Comparison of ENCODE assay signal across 16 cellular contexts in the genomic region with DNA sequence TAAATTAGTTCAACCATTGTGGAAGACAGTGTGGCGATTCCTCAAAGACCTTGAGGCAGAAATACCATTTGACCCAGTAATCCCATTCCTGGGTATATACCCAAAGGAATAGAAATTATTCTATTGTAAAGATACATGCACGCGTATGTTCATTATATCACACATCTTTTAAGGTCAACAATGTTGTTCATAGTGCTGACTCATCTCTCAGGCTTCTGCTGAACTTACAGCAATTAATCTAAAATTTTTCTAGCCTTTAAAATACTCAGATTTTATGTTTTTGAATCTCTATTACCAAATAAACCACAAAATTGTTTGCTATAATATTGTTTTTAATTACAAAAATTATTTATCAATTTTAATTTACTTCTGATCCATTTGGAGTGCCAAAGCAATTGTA. TPM values are rescaled to one million over a fixed set of nuclear protein-coding genes. Genes with fewer than 3 reads are reported as not detected.
DNase-seq lines count a peak whose midpoint lies in the region; ATAC-seq, FAIRE-seq and TF ChIP-seq lines count a peak whose summit lies in the region.
"Had no signal": no experiment of that assay in that cellular context is flagged by ENCODE, and none has a peak within 500 bp of the region (broad histone marks: within the 10 kb centered on the region; RNA-seq: fewer than 3 reads in every experiment).

No MANE protein-coding gene starts in this region.

- POLR2A ChIA-PET in HepG2 (lab: Yijun Ruan, JAX) = no interaction called here

- H3K9me3 ChIP-seq in HepG2 (ENCODE audit: low read length) = peaks cover 6% of the 10 kb centered on the region; the same call in 1 of the 2 replicates
- no peaks in the 10 kb centered on the region for H3K9me3 ChIP-seq in right lobe of liver
- H3K9me3 ChIP-seq in adipocyte (ENCODE audit: control insufficient read depth, low read length) = peaks cover 14% of the 10 kb centered on the region
- no peaks in the 10 kb centered on the region for H3K9me3 ChIP-seq in fibroblast of lung (ENCODE audit: control insufficient read depth, insufficient read depth, low read depth, low read length)

- H3K27ac ChIP-seq in HepG2 (ENCODE audit: extremely low read length, insufficient read depth, low read length) = no peak overlapping the region
- H3K27ac ChIP-seq in right lobe of liver = no peak overlapping the region
- H3K27ac ChIP-seq in fibroblast of lung (ENCODE audit: insufficient read depth, low read length) = no peak overlapping the region
- H3K27ac ChIP-seq: 22Rv1, BLaER1 had no signal

- no peak for TF ChIP-seq CTCF in HepG2 (CRISPR knock-in tag; IDR thresholded peaks at IDR 0.05)
- TF ChIP-seq CTCF in right lobe of liver (IDR thresholded peaks at IDR 0.05) = no peak
- no peak for TF ChIP-seq CTCF in fibroblast of lung (conservative IDR thresholded peaks at IDR 0.05 in 1 of 2, IDR thresholded peaks at IDR 0.05 in 1 of 2; ENCODE audit: low read depth in 1 of 2, low read length in 2 of 2)
- no peak for TF ChIP-seq CTCF in D721Med (IDR thresholded peaks at IDR 0.05; ENCODE audit: insufficient read depth, missing control alignments)

- H3K4me1 ChIP-seq in HepG2 (ENCODE audit: insufficient read depth, low read length) (no peaks in the 10 kb centered on the region), right lobe of liver (no peaks in the 10 kb centered on the region), adipocyte (ENCODE audit: control insufficient read depth, insufficient read depth, low read length) (no peaks in the 10 kb centered on the region), fibroblast of lung (ENCODE audit: control insufficient read depth, extremely low read depth, insufficient read depth, low read length) (no peaks in the 10 kb centered on the region)

- no peaks in the 10 kb centered on the region for H3K36me3 ChIP-seq in HepG2 (replicated peaks in 1 of 2; ENCODE audit: control insufficient read depth in 1 of 2, insufficient read depth in 2 of 2, low read length in 2 of 2)
- no peaks in the 10 kb centered on the region for H3K36me3 ChIP-seq in right lobe of liver
- H3K36me3 ChIP-seq in adipocyte (ENCODE audit: control insufficient read depth, insufficient read depth, low read length, severe bottlenecking) = no peaks in the 10 kb centered on the region
- no peaks in the 10 kb centered on the region for H3K36me3 ChIP-seq in fibroblast of lung (ENCODE audit: control insufficient read depth, insufficient read depth, low read length)
- H3K36me3 ChIP-seq: BLaER1 had no signal

- H3K4me2 ChIP-seq in HepG2 (ENCODE audit: low read depth, low read length) (no peak overlapping the region), fibroblast of lung (ENCODE audit: extremely low read depth, insufficient read depth, low read length) (no peak overlapping the region)
- H3K4me2 ChIP-seq: BLaER1 had no signal

- BruUV-seq in HepG2 (replicated peaks; lab: Mats Ljungman, UMichigan) = no TSS peak

- H3K27ac Mint-ChIP-seq in activated naive CD4-positive, alpha-beta T cell treated with anti-CD3 and anti-CD28 coated beads, Interleukin-2, amount 10 ng/mL, durations not matched to agents 7 days and 5 days = no peak overlapping the region
- H3K27ac Mint-ChIP-seq: CD14-positive monocyte; CD8-positive, alpha-beta T cell had no signal

- no peak for FAIRE-seq in HepG2 (lab: Jason Lieb, UNC)
- no peak for FAIRE-seq in D721Med (lab: Jason Lieb, UNC)
- FAIRE-seq: GM12891 had no signal

- TF ChIP-seq POLR2A in HepG2 (IDR thresholded peaks at IDR 0.05; ENCODE audit: insufficient read depth in 1 of 2, low read depth in 2 of 2, low read length in 2 of 2) (no peak), right lobe of liver (IDR thresholded peaks at IDR 0.05) (no peak)

- ATAC-seq in HepG2 = no peak
- ATAC-seq in right lobe of liver = no peak
- ATAC-seq in GM21717 (IDR thresholded peaks at IDR 0.05; ENCODE audit: unreplicated experiment) = no peak
- ATAC-seq: CD8-positive, alpha-beta T cell had no signal

- no peaks in the 10 kb centered on the region for H3K79me2 ChIP-seq in HepG2 (ENCODE audit: insufficient read depth, low read length)
- no peaks in the 10 kb centered on the region for H3K79me2 ChIP-seq in fibroblast of lung (ENCODE audit: control insufficient read depth, insufficient read depth, low read length)

- TF ChIP-seq RAD21 in HepG2 (CRISPR knock-in tag; IDR thresholded peaks at IDR 0.05) = no peak

- no peak overlapping the region for H3K9ac ChIP-seq in HepG2 (ENCODE audit: insufficient read depth, low read depth, low read length)
- H3K9ac ChIP-seq in adipocyte (ENCODE audit: low read length) = no peak overlapping the region
- H3K9ac ChIP-seq in fibroblast of lung (ENCODE audit: insufficient read depth, low read length) = no peak overlapping the region
- H3K9ac ChIP-seq: BLaER1 had no signal

- TF ChIP-seq EP300 in HepG2 (IDR thresholded peaks at IDR 0.05; ENCODE audit: low read depth in 2 of 2, low read length in 2 of 2) (no peak), HepG2 (CRISPR knock-in tag; IDR thresholded peaks at IDR 0.05; ENCODE audit: borderline replicate concordance) (no peak)

- H2AFZ ChIP-seq in HepG2 (ENCODE audit: low read length) (no peak overlapping the region), fibroblast of lung (ENCODE audit: low read length) (no peak overlapping the region)

- DNase-seq in HepG2 (ENCODE audit: low spot score) = no peak
- no peak for DNase-seq in right lobe of liver
- DNase-seq in adipocyte (ENCODE audit: low read depth) = peak; percentile 21
- peak; percentile 6 to 11 for DNase-seq in fibroblast of lung (ENCODE audit: low read depth in 2 of 2)
- DNase-seq in activated naive CD4-positive, alpha-beta T cell treated with anti-CD3 and anti-CD28 coated beads, Interleukin-2, amount 10 ng/mL, durations not matched to agents 7 days and 5 days = no peak
- DNase-seq in D721Med (ENCODE audit: insufficient read length, low spot score) = no peak
- DNase-seq: CD8-positive, alpha-beta T cell; COR-L47; GOT3; H7; KBM-7 had no signal

- H3K9me3 Mint-ChIP-seq in activated naive CD4-positive, alpha-beta T cell treated with anti-CD3 and anti-CD28 coated beads, Interleukin-2, amount 10 ng/mL, durations not matched to agents 7 days and 5 days = peaks cover 4% of the 10 kb centered on the region

- 58% methylated on average over 3 of the region's 3 CpGs for WGBS in HepG2 (ENCODE audit: low lambda C conversion rate)
- 100% methylated on average over 3 of the region's 3 CpGs for WGBS in right lobe of liver (ENCODE audit: insufficient coverage, low coverage, low lambda C conversion rate, missing lambda C conversion rate)

- in situ Hi-C loops in HepG2 (cut with HindIII; ENCODE audit: extremely low pct_ligation_motif_present, low pct_unique_long_range_greater_than_20kb) = no loop called here

- H3K27me3 Mint-ChIP-seq in activated naive CD4-positive, alpha-beta T cell treated with anti-CD3 and anti-CD28 coated beads, Interleukin-2, amount 10 ng/mL, durations not matched to agents 7 days and 5 days = no peaks in the 10 kb centered on the region

- H3K4me3 Mint-ChIP-seq in activated naive CD4-positive, alpha-beta T cell treated with anti-CD3 and anti-CD28 coated beads, Interleukin-2, amount 10 ng/mL, durations not matched to agents 7 days and 5 days = no peak overlapping the region
- H3K4me3 Mint-ChIP-seq: CD14-positive monocyte; CD8-positive, alpha-beta T cell had no signal

- CTCF ChIA-PET in HepG2 (lab: Yijun Ruan, JAX; ENCODE audit: low intra/inter-chr PET ratio, low total read pairs) = no interaction called here
- CTCF ChIA-PET in activated naive CD4-positive, alpha-beta T cell treated with anti-CD3 and anti-CD28 coated beads, Interleukin-2, amount 10 ng/mL, durations not matched to agents 7 days and 5 days (lab: Charles Lee) = no interaction called here

- H3K4me1 Mint-ChIP-seq in activated naive CD4-positive, alpha-beta T cell treated with anti-CD3 and anti-CD28 coated beads, Interleukin-2, amount 10 ng/mL, durations not matched to agents 7 days and 5 days = no peaks in the 10 kb centered on the region
- H3K4me1 Mint-ChIP-seq: CD14-positive monocyte had no signal

- no peaks in the 10 kb centered on the region for H3K27me3 ChIP-seq in HepG2 (ENCODE audit: control insufficient read depth in 1 of 2, insufficient read depth in 2 of 2, low read length in 2 of 2)
- no peaks in the 10 kb centered on the region for H3K27me3 ChIP-seq in right lobe of liver
- H3K27me3 ChIP-seq in adipocyte (replicated peaks; ENCODE audit: control insufficient read depth, insufficient read depth, low read length) = no peaks in the 10 kb centered on the region
- H3K27me3 ChIP-seq in fibroblast of lung (ENCODE audit: control insufficient read depth, insufficient read depth, low read length) = no peaks in the 10 kb centered on the region
- H3K27me3 ChIP-seq: BLaER1 had no signal

- H4K20me1 ChIP-seq in HepG2 (ENCODE audit: insufficient read depth, low read length) (no peaks in the 10 kb centered on the region), fibroblast of lung (ENCODE audit: control insufficient read depth, extremely low read depth, insufficient read depth, low read length) (no peaks in the 10 kb centered on the region)
- H4K20me1 ChIP-seq: BLaER1 had no signal

- H3K4me3 ChIP-seq in HepG2 (replicated peaks in 1 of 3; ENCODE audit: insufficient read depth in 1 of 3, low read depth in 2 of 3, low read length in 3 of 3) (no peak overlapping the region), right lobe of liver (no peak overlapping the region), adipocyte (ENCODE audit: low read length) (no peak overlapping the region), fibroblast of lung (replicated peaks in 1 of 4; ENCODE audit: control extremely low read depth in 1 of 4, insufficient read depth in 1 of 4, low read depth in 3 of 4, low read length in 4 of 4) (no peak overlapping the region)
- H3K4me3 ChIP-seq: BLaER1 had no signal

- no peaks in the 10 kb centered on the region for H3K36me3 Mint-ChIP-seq in activated naive CD4-positive, alpha-beta T cell treated with anti-CD3 and anti-CD28 coated beads, Interleukin-2, amount 10 ng/mL, durations not matched to agents 7 days and 5 days
- H3K36me3 Mint-ChIP-seq: CD14-positive monocyte; CD8-positive, alpha-beta T cell had no signal

- intact Hi-C loops in HepG2 (cut with micrococcal nuclease; ENCODE audit: unreplicated experiment) (no loop called here), right lobe of liver (cut with DNase I) (no loop called here)

RNA-seq across cellular contexts. Expression of gene ZNF618, which starts 38.8 kb away (rescaled TPM):
- total RNA-seq in HepG2 (2016; rRNA removed; fragmentation: Illumina TruSeq; extraction: Trizol) (0.06 and 0.07 TPM in 2 replicates), right lobe of liver (1 to 10 TPM; 2.9 to 7.9 (median 6.0) TPM), fibroblast of lung (5.4 and 8.6 TPM in 2 replicates)
- not detected in 2 replicates for total RNA-seq in HepG2 (2016; cell fraction: cytosol; rRNA removed; fragmentation: Illumina TruSeq; extraction: Trizol; ENCODE audit: low read depth)
- total RNA-seq in HepG2 (2016; cell fraction: insoluble cytoplasmic fraction; rRNA removed; fragmentation: Illumina TruSeq; extraction: Trizol) = 0.03 and 0.09 TPM in 2 replicates
- 0.03 and 0.19 TPM in 2 replicates for total RNA-seq in HepG2 (2016; cell fraction: membrane; rRNA removed; fragmentation: Illumina TruSeq; extraction: Trizol)
- 0.16 and 0.25 TPM in 2 replicates for total RNA-seq in HepG2 (2016; cell fraction: nucleus; rRNA removed; fragmentation: Illumina TruSeq; extraction: Trizol)
- polyA plus RNA-seq in HepG2 (2011; rRNA removed) (0.05 and 0.07 TPM in 2 replicates), fibroblast of lung (6.6 and 6.7 TPM in 2 replicates)
- 0.08 and 0.17 TPM in 2 replicates for polyA plus RNA-seq in HepG2 (2011; cell fraction: cytosol; rRNA removed)
- polyA plus RNA-seq in HepG2 (2011; cell fraction: nucleus; rRNA removed) = 0.24 and 0.35 TPM in 2 replicates
- 0.03 and 0.04 TPM in 2 replicates for polyA plus RNA-seq in HepG2 (2012)
- polyA plus RNA-seq in HepG2 (2016; cell fraction: cytosol; fragmentation: Illumina TruSeq; extraction: Trizol; ENCODE audit: low read depth) = 0.02 and 0.08 TPM in 2 replicates
- 0.08 and 0.09 TPM in 2 replicates for polyA plus RNA-seq in HepG2 (2016; cell fraction: insoluble cytoplasmic fraction; fragmentation: Illumina TruSeq; extraction: Trizol; ENCODE audit: low read depth)
- 0.08 and 0.14 TPM in 2 replicates for polyA plus RNA-seq in HepG2 (2016; cell fraction: membrane; fragmentation: Illumina TruSeq; extraction: Trizol; ENCODE audit: low read depth)
- polyA plus RNA-seq in HepG2 (2016; cell fraction: nucleus; fragmentation: Illumina TruSeq; extraction: Trizol; ENCODE audit: insufficient read depth, low read depth) = 0.11 and 0.51 TPM in 2 replicates
- polyA minus RNA-seq in HepG2 (2011; rRNA and poly(A)+ RNA removed; ENCODE audit: low replicate concordance) = 0.32 and 0.61 TPM in 2 replicates
- polyA minus RNA-seq in HepG2 (2011; cell fraction: cytosol; rRNA and poly(A)+ RNA removed) = 0.10 TPM in 1 of 2 replicates, not detected in the other
- 0.13 and 0.25 TPM in 2 replicates for polyA minus RNA-seq in HepG2 (2011; cell fraction: nucleus; rRNA and poly(A)+ RNA removed)
- 6.8 and 10.9 TPM in 2 replicates for polyA plus RNA-seq in fibroblast of lung (2012)
- 22.3 and 27.2 TPM in 2 replicates for polyA minus RNA-seq in fibroblast of lung (ENCODE audit: low replicate concordance)

Comparison
In these comparisons a context has a peak if more than half of its experiments do, and no peak if none do; other contexts are left out.
1. DNase-seq: peak in adipocyte (single experiment) and fibroblast of lung (2 of 2); none in HepG2 (single experiment), right lobe of liver (0 of 3), activated naive CD4-positive, alpha-beta T cell treated with anti-CD3 and anti-CD28 coated beads, Interleukin-2, amount 10 ng/mL, durations not matched to agents 7 days and 5 days (single experiment) and D721Med (single experiment).